In the genomic region with DNA sequence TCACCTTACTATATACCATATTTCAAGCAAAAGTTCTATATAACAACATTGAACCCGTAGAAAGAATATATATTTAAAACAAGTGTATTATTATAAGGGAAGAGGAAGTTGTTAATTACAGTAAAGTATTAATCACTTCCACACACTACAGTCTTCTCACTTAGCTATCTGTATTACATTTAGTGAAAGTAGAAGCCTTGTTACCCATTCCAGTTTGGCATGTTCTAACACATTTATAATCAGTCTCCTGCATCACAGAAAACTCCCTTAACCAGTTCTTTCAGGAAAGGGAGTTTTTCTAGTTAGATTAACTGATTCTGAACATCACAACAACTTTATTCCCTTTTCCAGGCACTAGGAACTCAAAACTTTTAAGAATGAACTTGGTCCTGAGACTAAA, we compare ENCODE assay signal across 13 cellular contexts. TPM values are rescaled to one million over a fixed set of nuclear protein-coding genes. Genes with fewer than 3 reads are reported as not detected.
DNase-seq lines count a peak whose midpoint lies in the region; ATAC-seq, FAIRE-seq and TF ChIP-seq lines count a peak whose summit lies in the region.
"Had no signal": no experiment of that assay in that cellular context is flagged by ENCODE, and none has a peak within 500 bp of the region (broad histone marks: within the 10 kb centered on the region; RNA-seq: fewer than 3 reads in every experiment).

No MANE protein-coding gene starts in this region.

- FAIRE-seq in endothelial cell of umbilical vein (lab: Jason Lieb, UNC) (no peak), GM19239 (lab: Jason Lieb, UNC) (no peak)

- no peaks in the 10 kb centered on the region for H3K27me3 ChIP-seq in OCI-LY3 (ENCODE audit: low read depth, low read length)
- H3K27me3 ChIP-seq in endothelial cell of umbilical vein (ENCODE audit: control insufficient read depth in 2 of 2, insufficient read depth in 2 of 2, low read length in 2 of 2) = no peaks in the 10 kb centered on the region
- H3K27me3 ChIP-seq: SJSA1 had no signal

- H3K9ac ChIP-seq in OCI-LY3 (ENCODE audit: low read length) (no peak overlapping the region), endothelial cell of umbilical vein (replicated peaks; ENCODE audit: extremely low read depth, insufficient read depth, low read length) (no peak overlapping the region)
- H3K9ac ChIP-seq: parathyroid adenoma had no signal

- H2AFZ ChIP-seq in OCI-LY3 (ENCODE audit: low read depth, low read length) (no peak overlapping the region), endothelial cell of umbilical vein (ENCODE audit: low read depth, low read length) (no peak overlapping the region)
- H2AFZ ChIP-seq: parathyroid adenoma had no signal

- H3K9me3 Mint-ChIP-seq in activated CD8-positive, alpha-beta T cell treated with anti-CD3 and anti-CD28 coated beads for 36 hours = no peaks in the 10 kb centered on the region
- no peaks in the 10 kb centered on the region for H3K9me3 Mint-ChIP-seq in activated CD8-positive, alpha-beta T cell treated with anti-CD3 and anti-CD28 coated beads, Interleukin-2, amount 10 ng/mL, durations not matched to agents 7 days and 5 days (ENCODE audit: insufficient read depth)

- H3K4me2 ChIP-seq in OCI-LY3 (ENCODE audit: low read length) (peak overlapping the region; percentile 13; the same call in 1 of the 2 replicates), endothelial cell of umbilical vein (ENCODE audit: insufficient read depth, low read length) (peak overlapping the region; percentile 65)

- peaks cover 44% of the 10 kb centered on the region for H3K4me1 ChIP-seq in OCI-LY3 (ENCODE audit: low read length)
- peaks cover 41% of the 10 kb centered on the region for H3K4me1 ChIP-seq in endothelial cell of umbilical vein (ENCODE audit: control insufficient read depth, extremely low read depth, insufficient read depth, low read length)

- H3K4me3 ChIP-seq in OCI-LY3 (ENCODE audit: low read length) = no peak overlapping the region
- no peak overlapping the region for H3K4me3 ChIP-seq in endothelial cell of umbilical vein (replicated peaks in 1 of 3; ENCODE audit: insufficient read depth in 1 of 3, low read depth in 1 of 3, low read length in 3 of 3)
- H3K4me3 ChIP-seq: SJSA1 had no signal

- ATAC-seq in activated CD8-positive, alpha-beta T cell treated with anti-CD3 and anti-CD28 coated beads for 36 hours = no peak
- ATAC-seq in activated CD8-positive, alpha-beta T cell treated with anti-CD3 and anti-CD28 coated beads, Interleukin-2, amount 10 ng/mL, durations not matched to agents 7 days and 5 days = no peak
- no peak for ATAC-seq in HG03342 (IDR thresholded peaks at IDR 0.05; ENCODE audit: unreplicated experiment)

- dilution Hi-C loops in endothelial cell of umbilical vein (cut with MboI; ENCODE audit: extremely low pct_ligation_motif_present, low sequenced_read_pairs) = no loop called here

- H3K9me3 ChIP-seq in OCI-LY3 (ENCODE audit: insufficient read depth, low read length) = no peaks in the 10 kb centered on the region
- no peaks in the 10 kb centered on the region for H3K9me3 ChIP-seq in endothelial cell of umbilical vein (replicated peaks; ENCODE audit: control insufficient read depth, insufficient read depth, low read length)
- H3K9me3 ChIP-seq: SJSA1 had no signal

- H3K79me2 ChIP-seq in OCI-LY3 (ENCODE audit: low read length) (peaks cover 99% of the 10 kb centered on the region), endothelial cell of umbilical vein (ENCODE audit: control insufficient read depth, insufficient read depth, low read length) (peaks cover 99% of the 10 kb centered on the region)

- peaks cover 83% of the 10 kb centered on the region for H3K4me1 Mint-ChIP-seq in activated CD8-positive, alpha-beta T cell treated with anti-CD3 and anti-CD28 coated beads for 36 hours (ENCODE audit: low read depth)
- peaks cover 76% of the 10 kb centered on the region for H3K4me1 Mint-ChIP-seq in activated CD8-positive, alpha-beta T cell treated with anti-CD3 and anti-CD28 coated beads, Interleukin-2, amount 10 ng/mL, durations not matched to agents 7 days and 5 days (ENCODE audit: low read depth)

- H4K20me1 ChIP-seq in OCI-LY3 (ENCODE audit: insufficient read depth, low read length) (peaks cover 90% of the 10 kb centered on the region), endothelial cell of umbilical vein (replicated peaks; ENCODE audit: control insufficient read depth, extremely low read depth, insufficient read depth, low read length) (peaks cover 56% of the 10 kb centered on the region)

- no peak for DNase-seq in activated CD8-positive, alpha-beta T cell treated with anti-CD3 and anti-CD28 coated beads for 36 hours
- no peak for DNase-seq in activated CD8-positive, alpha-beta T cell treated with anti-CD3 and anti-CD28 coated beads, Interleukin-2, amount 10 ng/mL, durations not matched to agents 7 days and 5 days
- DNase-seq in endothelial cell of umbilical vein (ENCODE audit: low read depth, low spot score) (no peak), renal cortical epithelial cell (ENCODE audit: low read depth) (peak; percentile 28), GM19239 (ENCODE audit: insufficient read length, low spot score) (no peak), DMS79 treated with DMSO at 0.1 percent for 48 hours (lab: John Stamatoyannopoulos, UW) (no peak)
- DNase-seq: HCEC 1CT, NCI-H1417, NCI-H69 had no signal

- no peak overlapping the region for H3K27ac ChIP-seq in OCI-LY3 (ENCODE audit: low read length)
- H3K27ac ChIP-seq in endothelial cell of umbilical vein (ENCODE audit: insufficient read depth, low read depth, low read length) = no peak overlapping the region
- H3K27ac ChIP-seq: parathyroid adenoma, SJSA1 had no signal

- H3K4me3 Mint-ChIP-seq in activated CD8-positive, alpha-beta T cell treated with anti-CD3 and anti-CD28 coated beads for 36 hours = no peak overlapping the region
- H3K4me3 Mint-ChIP-seq in activated CD8-positive, alpha-beta T cell treated with anti-CD3 and anti-CD28 coated beads, Interleukin-2, amount 10 ng/mL, durations not matched to agents 7 days and 5 days = no peak overlapping the region

- POLR2A ChIA-PET in activated CD8-positive, alpha-beta T cell treated with anti-CD3 and anti-CD28 coated beads for 36 hours (lab: Charles Lee) = interaction anchor here (0.9 kb wide), 1 partner anchor 352 kb away, joined by 4 read pairs; the partner anchor contains the start of gene PSMD5
- POLR2A ChIA-PET in activated CD8-positive, alpha-beta T cell treated with anti-CD3 and anti-CD28 coated beads, Interleukin-2, amount 10 ng/mL, durations not matched to agents 7 days and 5 days (lab: Charles Lee) = no interaction called here
- POLR2A ChIA-PET in endothelial cell of umbilical vein (lab: Charles Lee) = no interaction called here

- peak overlapping the region; percentile 54 for H3K27ac Mint-ChIP-seq in activated CD8-positive, alpha-beta T cell treated with anti-CD3 and anti-CD28 coated beads for 36 hours
- H3K27ac Mint-ChIP-seq in activated CD8-positive, alpha-beta T cell treated with anti-CD3 and anti-CD28 coated beads, Interleukin-2, amount 10 ng/mL, durations not matched to agents 7 days and 5 days = no peak overlapping the region

- H3K9me1 ChIP-seq in endothelial cell of umbilical vein (replicated peaks; ENCODE audit: control insufficient read depth, extremely low read depth, insufficient read depth, low read length) = peaks cover 5% of the 10 kb centered on the region

- TF ChIP-seq CTCF in activated CD8-positive, alpha-beta T cell treated with anti-CD3 and anti-CD28 coated beads for 36 hours (IDR thresholded peaks at IDR 0.05) = no peak
- TF ChIP-seq CTCF in OCI-LY3 (IDR thresholded peaks at IDR 0.05; ENCODE audit: low read depth, low read length) (no peak), endothelial cell of umbilical vein (IDR thresholded peaks at IDR 0.05; ENCODE audit: extremely low read depth in 1 of 2, insufficient read depth in 1 of 2, low read depth in 1 of 2, low read length in 2 of 2) (no peak)

- TF ChIP-seq POLR2A in endothelial cell of umbilical vein (IDR thresholded peaks at IDR 0.05; ENCODE audit: low read depth, low read length) = no peak

- no peaks in the 10 kb centered on the region for H3K27me3 Mint-ChIP-seq in activated CD8-positive, alpha-beta T cell treated with anti-CD3 and anti-CD28 coated beads for 36 hours
- H3K27me3 Mint-ChIP-seq in activated CD8-positive, alpha-beta T cell treated with anti-CD3 and anti-CD28 coated beads, Interleukin-2, amount 10 ng/mL, durations not matched to agents 7 days and 5 days (ENCODE audit: low read depth) = no peaks in the 10 kb centered on the region

- CTCF ChIA-PET in activated CD8-positive, alpha-beta T cell treated with anti-CD3 and anti-CD28 coated beads for 36 hours (lab: Charles Lee) = interaction anchor here (1.6 to 1.9 kb wide), 2 partner anchors 11 to 18 kb away, joined by 7 read pairs; no protein-coding TSS in a partner anchor
- CTCF ChIA-PET in activated CD8-positive, alpha-beta T cell treated with anti-CD3 and anti-CD28 coated beads, Interleukin-2, amount 10 ng/mL, durations not matched to agents 7 days and 5 days (lab: Charles Lee) = interaction anchor here (0.9 kb wide), 1 partner anchor 13 kb away, joined by 3 read pairs; no protein-coding TSS in a partner anchor
- CTCF ChIA-PET in endothelial cell of umbilical vein (lab: Charles Lee) = interaction anchor here (1.1 kb wide), 1 partner anchor 196 kb away, joined by 3 read pairs; no protein-coding TSS in a partner anchor

- intact Hi-C loops in activated CD8-positive, alpha-beta T cell treated with anti-CD3 and anti-CD28 coated beads for 36 hours (cut with micrococcal nuclease) = no loop called here
- intact Hi-C loops in endothelial cell of umbilical vein (cut with micrococcal nuclease) = no loop called here

- peaks cover 3% of the 10 kb centered on the region for H3K36me3 ChIP-seq in OCI-LY3 (replicated peaks; ENCODE audit: low read depth, low read length)
- H3K36me3 ChIP-seq in endothelial cell of umbilical vein (ENCODE audit: control insufficient read depth in 2 of 2, extremely low read depth in 1 of 2, insufficient read depth in 2 of 2, low read length in 2 of 2) = no peaks in the 10 kb centered on the region

- peaks cover 12% of the 10 kb centered on the region for H3K36me3 Mint-ChIP-seq in activated CD8-positive, alpha-beta T cell treated with anti-CD3 and anti-CD28 coated beads for 36 hours (ENCODE audit: low read depth)
- H3K36me3 Mint-ChIP-seq in activated CD8-positive, alpha-beta T cell treated with anti-CD3 and anti-CD28 coated beads, Interleukin-2, amount 10 ng/mL, durations not matched to agents 7 days and 5 days (ENCODE audit: low read depth) = peaks cover 21% of the 10 kb centered on the region

- no TSS peak for BruUV-seq in endothelial cell of umbilical vein (replicated peaks; lab: Mats Ljungman, UMichigan)

RNA-seq across cellular contexts. Expression of gene RAB14, which starts 6.9 kb away (rescaled TPM):
- 10 to 100 TPM; 54.3 to 55.5 TPM for total RNA-seq in activated CD8-positive, alpha-beta T cell treated with anti-CD3 and anti-CD28 coated beads for 36 hours
- total RNA-seq in activated CD8-positive, alpha-beta T cell treated with anti-CD3 and anti-CD28 coated beads, Interleukin-2, amount 10 ng/mL, durations not matched to agents 7 days and 5 days = 10 to 100 TPM; 56.7 to 68.2 TPM
- total RNA-seq in endothelial cell of umbilical vein (76.4 and 79.3 TPM in 2 replicates), renal cortical epithelial cell (21.5 and 55.8 TPM in 2 replicates)
- polyA plus RNA-seq in endothelial cell of umbilical vein = 12.7 and 18.9 TPM in 2 replicates
- 22.8 and 23.2 TPM in 2 replicates for polyA plus RNA-seq in endothelial cell of umbilical vein (2011; cell fraction: cytosol; rRNA removed)
- polyA plus RNA-seq in endothelial cell of umbilical vein (2011; cell fraction: nucleus; rRNA removed) = 22.5 and 29.1 TPM in 2 replicates
- 55.9 and 62.6 TPM in 2 replicates for polyA plus RNA-seq in endothelial cell of umbilical vein (2012)
- 19.4 and 22.8 TPM in 2 replicates for polyA minus RNA-seq in endothelial cell of umbilical vein
- 19.0 TPM for polyA minus RNA-seq in endothelial cell of umbilical vein (2011; cell fraction: cytosol; rRNA and poly(A)+ RNA removed)
- polyA minus RNA-seq in endothelial cell of umbilical vein (2011; cell fraction: nucleus; rRNA and poly(A)+ RNA removed) = 18.8 and 27.6 TPM in 2 replicates
